ENCODE assay signal across 1 cellular context in the genomic region with DNA sequence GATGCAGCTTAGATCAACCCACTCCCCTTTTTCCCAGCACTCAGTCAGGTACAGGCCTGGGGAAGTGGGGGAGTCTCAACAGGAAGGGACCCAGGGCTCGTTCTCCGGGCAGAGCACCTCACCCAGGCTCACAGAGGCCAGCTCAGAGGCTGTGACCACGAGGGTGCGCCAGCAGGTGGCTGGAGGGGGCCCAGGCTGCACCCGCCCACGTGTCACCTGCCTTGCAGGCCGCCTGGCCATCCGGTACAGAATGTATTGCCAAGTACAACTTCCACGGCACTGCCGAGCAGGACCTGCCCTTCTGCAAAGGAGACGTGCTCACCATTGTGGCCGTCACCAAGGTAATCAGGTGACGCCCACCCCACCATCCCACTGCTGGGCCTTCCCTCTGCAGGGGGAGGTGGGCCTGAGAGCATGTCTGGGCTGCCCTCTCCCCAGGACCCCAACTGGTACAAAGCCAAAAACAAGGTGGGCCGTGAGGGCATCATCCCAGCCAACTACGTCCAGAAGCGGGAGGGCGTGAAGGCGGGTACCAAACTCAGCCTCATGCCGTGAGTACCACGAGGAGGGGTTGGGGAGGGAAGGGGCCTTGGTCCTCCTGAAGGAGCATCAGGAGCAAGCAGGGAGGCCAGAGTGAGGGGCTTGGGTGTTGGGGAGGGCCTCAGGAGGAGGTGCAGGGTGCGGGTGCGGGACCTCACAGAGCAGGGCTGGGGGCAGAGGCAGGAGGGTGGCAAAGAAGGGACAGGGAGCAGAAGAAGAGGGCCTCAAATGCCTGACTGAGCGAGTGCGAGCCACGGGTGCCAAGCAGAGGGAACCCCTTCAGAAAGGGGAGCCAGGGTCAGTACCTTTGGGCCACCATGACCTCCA.
TF ChIP-seq lines count a peak whose summit lies in the region.

No MANE protein-coding gene starts in this region.

TF ChIP-seq in HEK293T, 16 proteins besides CTCF, POLR2A, EP300 and RAD21:
- TF ChIP-seq, protein P1, sequence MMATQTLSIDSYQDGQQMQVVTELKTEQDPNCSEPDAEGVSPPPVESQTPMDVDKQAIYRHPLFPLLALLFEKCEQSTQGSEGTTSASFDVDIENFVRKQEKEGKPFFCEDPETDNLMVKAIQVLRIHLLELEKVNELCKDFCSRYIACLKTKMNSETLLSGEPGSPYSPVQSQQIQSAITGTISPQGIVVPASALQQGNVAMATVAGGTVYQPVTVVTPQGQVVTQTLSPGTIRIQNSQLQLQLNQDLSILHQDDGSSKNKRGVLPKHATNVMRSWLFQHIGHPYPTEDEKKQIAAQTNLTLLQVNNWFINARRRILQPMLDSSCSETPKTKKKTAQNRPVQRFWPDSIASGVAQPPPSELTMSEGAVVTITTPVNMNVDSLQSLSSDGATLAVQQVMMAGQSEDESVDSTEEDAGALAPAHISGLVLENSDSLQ (IDR thresholded peaks at IDR 0.05), result no peak
- TF ChIP-seq CTBP1 (IDR thresholded peaks at IDR 0.05; ENCODE audit: borderline replicate concordance) (no peak), FOXK2 (IDR thresholded peaks at IDR 0.05) (no peak), ZNF384 (IDR thresholded peaks at IDR 0.05) (no peak), BHLHE40 (IDR thresholded peaks at IDR 0.05; ENCODE audit: borderline replicate concordance) (no peak), SUZ12 (IDR thresholded peaks at IDR 0.05) (no peak), LEF1 (IDR thresholded peaks at IDR 0.05; ENCODE audit: borderline replicate concordance) (no peak), ARNT (IDR thresholded peaks at IDR 0.05) (no peak), FOXA1 (IDR thresholded peaks at IDR 0.05) (no peak), FOXM1 (IDR thresholded peaks at IDR 0.05; ENCODE audit: borderline replicate concordance) (no peak), L3MBTL2 (conservative IDR thresholded peaks at IDR 0.05) (no peak), ELF4 (IDR thresholded peaks at IDR 0.05) (no peak), NFRKB (IDR thresholded peaks at IDR 0.05) (no peak), HDGF (IDR thresholded peaks at IDR 0.05; ENCODE audit: borderline replicate concordance) (no peak), TARDBP (IDR thresholded peaks at IDR 0.05) (no peak), SP1 (IDR thresholded peaks at IDR 0.05) (no peak)
